Comparison of ENCODE assay signal across 16 cellular contexts in genomic region chr17:49252148-49252682, GRCh38. TPM values are rescaled to one million over a fixed set of nuclear protein-coding genes. Genes with fewer than 3 reads are reported as not detected.
DNase-seq lines count a peak whose midpoint lies in the region; ATAC-seq and TF ChIP-seq lines count a peak whose summit lies in the region.
"Had no signal": no experiment of that assay in that cellular context is flagged by ENCODE, and none has a peak within 500 bp of the region (broad histone marks: within the 10 kb centered on the region; RNA-seq: fewer than 3 reads in every experiment).

No MANE protein-coding gene starts in this region.

- peak; percentile 81 for ATAC-seq in naive thymus-derived CD4-positive, alpha-beta T cell
- ATAC-seq: activated T-helper 17 cell treated with anti-CD3 and anti-CD28 coated beads, Interleukin-2, amount 50 U/mL, for 72 hours; stimulated activated naive B cell treated with anti-CD40 and anti-IgM and Interleukin-4, amounts not matched to agents 10 μg/mL and 1 μg/mL and 100 μg/mL, for 72 hours had no signal

- no peaks in the 10 kb centered on the region for H3K9me3 Mint-ChIP-seq in naive thymus-derived CD4-positive, alpha-beta T cell
- H3K9me3 Mint-ChIP-seq: activated T-helper 17 cell treated with anti-CD3 and anti-CD28 coated beads, Interleukin-2, amount 50 U/mL, for 72 hours; stimulated activated naive B cell treated with anti-CD40 and anti-IgM and Interleukin-4, amounts not matched to agents 10 μg/mL and 1 μg/mL and 100 μg/mL, for 72 hours had no signal

- CTCF ChIA-PET in naive thymus-derived CD4-positive, alpha-beta T cell (lab: Charles Lee), result no interaction called here

- DNase-seq in NCI-H460 (ENCODE audit: extremely low read depth, low read depth) (peak; percentile 26), choroid plexus epithelial cell (ENCODE audit: low read depth) (peak; percentile 62), T1000 (lab: John Stamatoyannopoulos, UW) (no peak), posterior cingulate gyrus (no peak), cortex of kidney (lab: John Stamatoyannopoulos, UW) (no peak), GOT3 (lab: John Stamatoyannopoulos, UW) (no peak)
- no peak for DNase-seq in naive thymus-derived CD4-positive, alpha-beta T cell
- DNase-seq: activated CD4-positive, alpha-beta T cell treated with anti-CD3 and anti-CD28 coated beads for 4 hours; central memory CD4-positive, alpha-beta T cell; DMS79; NCI-H2227 treated with DMSO at 0.1 percent for 48 hours; SHP77; stimulated activated naive B cell treated with anti-CD40 and anti-IgM and Interleukin-4, amounts not matched to agents 10 μg/mL and 1 μg/mL and 100 μg/mL, for 72 hours had no signal

- H3K4me3 ChIP-seq in choroid plexus epithelial cell (ENCODE audit: low read depth, low read length), result no peak overlapping the region
- H3K4me3 ChIP-seq in naive thymus-derived CD4-positive, alpha-beta T cell (ENCODE audit: low read length), result no peak overlapping the region

- H3K4me3 Mint-ChIP-seq in naive thymus-derived CD4-positive, alpha-beta T cell, result no peak overlapping the region
- H3K4me3 Mint-ChIP-seq: activated T-helper 17 cell treated with anti-CD3 and anti-CD28 coated beads, Interleukin-2, amount 50 U/mL, for 72 hours; stimulated activated naive B cell treated with anti-CD40 and anti-IgM and Interleukin-4, amounts not matched to agents 10 μg/mL and 1 μg/mL and 100 μg/mL, for 72 hours had no signal

- no peak overlapping the region for H3K27ac ChIP-seq in naive thymus-derived CD4-positive, alpha-beta T cell (ENCODE audit: low read depth, low read length)

- no peak overlapping the region for H3K27ac Mint-ChIP-seq in naive thymus-derived CD4-positive, alpha-beta T cell
- H3K27ac Mint-ChIP-seq: activated T-helper 17 cell treated with anti-CD3 and anti-CD28 coated beads, Interleukin-2, amount 50 U/mL, for 72 hours; stimulated activated naive B cell treated with anti-CD40 and anti-IgM and Interleukin-4, amounts not matched to agents 10 μg/mL and 1 μg/mL and 100 μg/mL, for 72 hours had no signal

- H3K27me3 ChIP-seq in naive thymus-derived CD4-positive, alpha-beta T cell (ENCODE audit: control insufficient read depth in 2 of 2, insufficient read depth in 2 of 2, low read length in 2 of 2), result no peaks in the 10 kb centered on the region

- H3K4me1 ChIP-seq in naive thymus-derived CD4-positive, alpha-beta T cell (ENCODE audit: control insufficient read depth in 2 of 2, insufficient read depth in 2 of 2, low read length in 2 of 2), result no peaks in the 10 kb centered on the region

- no peaks in the 10 kb centered on the region for H3K36me3 ChIP-seq in naive thymus-derived CD4-positive, alpha-beta T cell (ENCODE audit: control insufficient read depth in 2 of 3, insufficient read depth in 3 of 3, low read length in 3 of 3)

- H3K4me1 Mint-ChIP-seq in naive thymus-derived CD4-positive, alpha-beta T cell, result peaks cover 0 to 4% (median 0%) of the 10 kb centered on the region in 7 donors
- H3K4me1 Mint-ChIP-seq: activated T-helper 17 cell treated with anti-CD3 and anti-CD28 coated beads, Interleukin-2, amount 50 U/mL, for 72 hours had no signal

- intact Hi-C loops in naive thymus-derived CD4-positive, alpha-beta T cell (cut with micrococcal nuclease), result no loop called here
- intact Hi-C loops in posterior cingulate gyrus (cut with DNase I), result no loop called here

- POLR2A ChIA-PET in naive thymus-derived CD4-positive, alpha-beta T cell (lab: Charles Lee), result no interaction called here

- no peaks in the 10 kb centered on the region for H3K9me3 ChIP-seq in naive thymus-derived CD4-positive, alpha-beta T cell (ENCODE audit: control insufficient read depth in 2 of 3, low read length in 3 of 3)

- no peaks in the 10 kb centered on the region for H3K36me3 Mint-ChIP-seq in naive thymus-derived CD4-positive, alpha-beta T cell
- H3K36me3 Mint-ChIP-seq: stimulated activated naive B cell treated with anti-CD40 and anti-IgM and Interleukin-4, amounts not matched to agents 10 μg/mL and 1 μg/mL and 100 μg/mL, for 72 hours had no signal

- TF ChIP-seq CTCF in GM12873 (IDR thresholded peaks at IDR 0.05; ENCODE audit: insufficient read depth, low read depth, low read length, missing control alignments) (peak; percentile 3), choroid plexus epithelial cell (conservative IDR thresholded peaks at IDR 0.05; ENCODE audit: low read depth, low read length) (no peak)

- H3K27me3 Mint-ChIP-seq in naive thymus-derived CD4-positive, alpha-beta T cell, result peaks cover 0 to 10% (median 0%) of the 10 kb centered on the region in 5 donors

RNA-seq across cellular contexts. Expression of gene PHOSPHO1, which starts 21.6 kb away (rescaled TPM):
- not detected in 2 replicates for total RNA-seq in NCI-H460 (2014; rRNA removed; shearing (Covaris generic))
- not detected in 2 replicates for polyA plus RNA-seq in NCI-H460 (2014; cell fraction: nucleus; rRNA removed)
- total RNA-seq in naive thymus-derived CD4-positive, alpha-beta T cell, result under 1 TPM in 1 of 5 experiments, not detected in 4; 0.17 TPM
- under 1 TPM; 0.46 to 0.99 TPM for polyA plus RNA-seq in naive thymus-derived CD4-positive, alpha-beta T cell
- total RNA-seq: activated T-helper 17 cell treated with anti-CD3 and anti-CD28 coated beads, Interleukin-2, amount 50 U/mL, for 72 hours had no signal

RNA-seq across cellular contexts. Expression of gene ABI3, which starts 41.7 kb away (rescaled TPM):
- not detected in 2 replicates for total RNA-seq in NCI-H460 (2014; rRNA removed; shearing (Covaris generic))
- not detected in 2 replicates for polyA plus RNA-seq in NCI-H460 (2014; cell fraction: nucleus; rRNA removed)
- 10 to 100 TPM in 3 of 5 experiments, 1 to 10 TPM in 2; 8.2 to 57.8 (median 11.0) TPM for total RNA-seq in naive thymus-derived CD4-positive, alpha-beta T cell
- 10 to 100 TPM; 15.0 to 21.8 TPM for polyA plus RNA-seq in naive thymus-derived CD4-positive, alpha-beta T cell
- total RNA-seq: fibroblast of lung had no signal

RNA-seq across cellular contexts. Expression of gene GNGT2, which starts 41.8 kb away (rescaled TPM):
- not detected in 2 replicates for total RNA-seq in NCI-H460 (2014; rRNA removed; shearing (Covaris generic))
- polyA plus RNA-seq in NCI-H460 (2014; cell fraction: nucleus; rRNA removed), result not detected in 2 replicates
- 10 to 100 TPM in 2 of 5 experiments, 1 to 10 TPM in 3; 2.8 to 16.9 (median 5.1) TPM for total RNA-seq in naive thymus-derived CD4-positive, alpha-beta T cell
- polyA plus RNA-seq in naive thymus-derived CD4-positive, alpha-beta T cell, result 10 to 100 TPM in 1 of 2 donors, 1 to 10 TPM in 1; 8.3 to 11.7 TPM
- total RNA-seq: fibroblast of lung had no signal

Comparison
In these comparisons a context has a peak if more than half of its experiments do, and no peak if none do; other contexts are left out.
1. DNase-seq: peak in NCI-H460 (single experiment) and choroid plexus epithelial cell (single experiment); none in naive thymus-derived CD4-positive, alpha-beta T cell (0 of 9), T1000 (single experiment), posterior cingulate gyrus (0 of 10), cortex of kidney (single experiment) and GOT3 (single experiment).